1 cellular context compared by ENCODE assay signal in genomic region chr6:125190667-125191066, GRCh38.
A peak's percentile ranks its signal among the peaks of the same experiment; 100 is the strongest.
TF ChIP-seq lines count a peak whose summit lies in the region.

No MANE protein-coding gene starts in this region.

TF ChIP-seq in H1, 55 proteins besides CTCF, POLR2A, EP300 and RAD21:
- TF ChIP-seq MAFK (IDR thresholded peaks at IDR 0.05; ENCODE audit: low read depth, low read length) (no peak), FOSL1 (IDR thresholded peaks at IDR 0.05; ENCODE audit: insufficient read depth, low read depth, low read length) (no peak), NANOG (IDR thresholded peaks at IDR 0.05; ENCODE audit: insufficient read depth, low read depth, low read length, poor library complexity, severe bottlenecking) (peak; percentile 13)
TF ChIP-seq in H1: peak in this region for 1.
